17 cellular contexts compared by ENCODE assay signal in genomic region chr3:52130966-52131637, GRCh38. TPM values are rescaled to one million over a fixed set of nuclear protein-coding genes. Genes with fewer than 3 reads are reported as not detected.
"Had no signal": no experiment of that assay in that cellular context is flagged by ENCODE, and none has a peak within 500 bp of the region (broad histone marks: within the 10 kb centered on the region; RNA-seq: fewer than 3 reads in every experiment).

No MANE protein-coding gene starts in this region.

- H3K27me3 Mint-ChIP-seq: activated B cell treated with CpG ODN at 0.5 μM for 24 hours had no signal

- H3K4me3 Mint-ChIP-seq: activated B cell treated with CpG ODN at 0.5 μM for 24 hours; activated T-cell treated with anti-CD3 and anti-CD28 coated beads, Interleukin-2, amount 50 U/mL, for 4 hours; mesothelial cell of epicardium; T-helper 2 cell treated with Interferon-gamma antibody and Interleukin-4, amounts not matched to agents 5 μg/mL and 100 μg/mL, for 36 hours had no signal

- H3K27ac ChIP-seq: ascending aorta, foreskin keratinocyte, ovary, right lobe of liver, upper lobe of right lung had no signal

- DNase-seq: activated B cell treated with CpG ODN at 0.5 μM for 24 hours; activated CD4-positive, alpha-beta T cell treated with anti-CD3 and anti-CD28 coated beads for 48 hours; activated CD8-positive, alpha-beta memory T cell treated with anti-CD3 and anti-CD28 coated beads, Interleukin-2, amount 50 U/mL, for 4 hours; activated effector memory CD4-positive, alpha-beta T cell treated with Interleukin-2 at 50 U/mL for 16 hours; activated naive CD4-positive, alpha-beta T cell treated with anti-CD3 and anti-CD28 coated beads, Interleukin-2, amount 50 U/mL, for 16 hours; activated T-cell treated with anti-CD3 and anti-CD28 coated beads, Interleukin-2, amount 50 U/mL, for 4 hours; foreskin keratinocyte; glutamatergic neuron; ovary; right lobe of liver; SK-N-SH; stimulated activated CD4-positive, alpha-beta T cell treated with anti-CD3 and anti-CD28 coated beads, Interleukin-4, amount 100 ng/mL, for 1 hour; upper lobe of right lung had no signal

- H3K9me3 Mint-ChIP-seq: activated B cell treated with CpG ODN at 0.5 μM for 24 hours; activated T-cell treated with anti-CD3 and anti-CD28 coated beads, Interleukin-2, amount 50 U/mL, for 4 hours; mesothelial cell of epicardium; T-helper 2 cell treated with Interferon-gamma antibody and Interleukin-4, amounts not matched to agents 5 μg/mL and 100 μg/mL, for 36 hours had no signal

- H3K27ac Mint-ChIP-seq: activated B cell treated with CpG ODN at 0.5 μM for 24 hours; mesothelial cell of epicardium; T-helper 2 cell treated with Interferon-gamma antibody and Interleukin-4, amounts not matched to agents 5 μg/mL and 100 μg/mL, for 36 hours had no signal

- ATAC-seq: activated T-cell treated with anti-CD3 and anti-CD28 coated beads, Interleukin-2, amount 50 U/mL, for 4 hours; foreskin keratinocyte; left lobe of liver; upper lobe of right lung had no signal

RNA-seq across cellular contexts. Expression of gene POC1A, which starts 23.1 kb away (rescaled TPM):
- total RNA-seq: ascending aorta had no signal
